8 cellular contexts compared by ENCODE assay signal in the genomic region with DNA sequence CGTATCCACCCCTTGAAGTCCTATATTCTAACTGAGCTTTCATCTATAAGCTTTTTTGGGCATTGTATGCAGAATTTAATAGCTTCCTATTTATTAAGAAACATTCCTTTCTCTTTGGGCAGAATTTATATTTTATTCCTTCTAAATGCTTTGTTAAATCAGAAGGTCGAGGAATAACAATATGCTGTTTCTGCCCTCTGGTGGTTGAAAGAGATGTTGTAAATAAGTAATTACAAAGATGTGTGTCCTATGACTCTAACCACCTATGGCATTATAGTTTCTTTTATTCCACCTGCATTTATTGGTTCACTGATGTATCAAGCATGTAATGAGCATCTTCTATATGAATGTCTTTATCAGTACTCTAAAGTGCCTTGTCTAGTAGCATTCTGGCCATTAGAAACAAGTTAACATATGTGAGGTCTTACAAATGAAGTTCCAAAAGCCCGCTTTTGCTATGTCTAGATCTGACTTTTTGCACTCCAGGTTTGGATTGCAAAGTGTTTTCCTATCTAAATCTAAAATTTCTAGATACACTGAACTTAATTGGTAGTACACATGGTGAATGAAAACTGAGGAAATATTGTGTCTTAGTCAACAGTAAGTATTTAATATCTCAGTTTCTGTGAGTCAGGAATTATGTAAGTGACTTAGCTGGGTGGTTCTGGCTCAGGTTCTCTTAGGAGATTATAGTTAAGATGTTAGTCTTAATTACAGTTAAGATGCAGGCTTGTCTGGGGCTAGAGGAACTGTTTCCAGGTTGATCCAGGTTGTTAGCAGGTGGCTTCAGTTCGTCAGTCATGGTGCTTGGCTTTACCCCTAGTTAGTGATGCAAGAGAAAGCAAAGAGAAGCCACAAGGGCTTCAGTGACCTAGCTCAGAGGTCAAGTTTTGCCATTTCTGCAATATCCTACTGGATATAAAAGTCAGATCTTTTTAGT. TPM values are rescaled to one million over a fixed set of nuclear protein-coding genes. Genes with fewer than 3 reads are reported as not detected.
A peak's percentile ranks its signal among the peaks of the same experiment; 100 is the strongest.
DNase-seq lines count a peak whose midpoint lies in the region; ATAC-seq, FAIRE-seq and TF ChIP-seq lines count a peak whose summit lies in the region.

No MANE protein-coding gene starts in this region.

- no peaks in the 10 kb centered on the region for H3K27me3 ChIP-seq in bronchial epithelial cell (ENCODE audit: control insufficient read depth, insufficient read depth, low read length)

- peak; percentile 50 for ATAC-seq in GM19351 (IDR thresholded peaks at IDR 0.05; ENCODE audit: unreplicated experiment)
- peak; percentile 76 for ATAC-seq in left colon
- ATAC-seq in GM19455 (IDR thresholded peaks at IDR 0.05; ENCODE audit: unreplicated experiment), result no peak

- intact Hi-C loops in left colon (cut with DNase I, micrococcal nuclease), result loop anchor here in 1 of 2 donors (5.0 kb wide), 1 partner anchor 320 kb away; no protein-coding TSS in a partner anchor

- DNase-seq in Ammon's horn (ENCODE audit: low spot score), result peak; percentile 67
- peak; percentile 9 for DNase-seq in NCI-H2171 (lab: John Stamatoyannopoulos, UW)
- DNase-seq in bronchial epithelial cell (ENCODE audit: low read depth), result peak; percentile 64
- DNase-seq in left colon, result no peak
- DNase-seq in GF-D8 (lab: John Stamatoyannopoulos, UW), result no peak
- no peak for DNase-seq in NK-92 (lab: John Stamatoyannopoulos, UW; ENCODE audit: unreplicated experiment)

- no peak overlapping the region for H3K4me3 ChIP-seq in bronchial epithelial cell (ENCODE audit: low read depth, low read length)

- peak; percentile 33 for TF ChIP-seq CTCF in bronchial epithelial cell (IDR thresholded peaks at IDR 0.05; ENCODE audit: insufficient read depth, low read length, severe bottlenecking)

- H3K36me3 ChIP-seq in bronchial epithelial cell (ENCODE audit: control insufficient read depth, insufficient read depth, low read length), result no peaks in the 10 kb centered on the region

- FAIRE-seq in bronchial epithelial cell (lab: Jason Lieb, UNC), result no peak

RNA-seq across cellular contexts. Expression of a gene that starts 57.5 kb away (rescaled TPM):
- total RNA-seq in bronchial epithelial cell (24.0 and 31.1 TPM in 2 replicates), left colon (10 to 100 TPM; 33.1 to 36.8 TPM)

Comparison
In these comparisons a context has a peak if more than half of its experiments do, and no peak if none do; other contexts are left out.
1. DNase-seq: peak in Ammon's horn (single experiment), NCI-H2171 (single experiment) and bronchial epithelial cell (single experiment); none in left colon (0 of 2), GF-D8 (single experiment) and NK-92 (single experiment).